In genomic region chr4:16055454-16055853, GRCh38 we compare ENCODE assay signal across 24 cellular contexts. TPM values are rescaled to one million over a fixed set of nuclear protein-coding genes. Genes with fewer than 3 reads are reported as not detected.
A peak's percentile ranks its signal among the peaks of the same experiment; 100 is the strongest.
DNase-seq lines count a peak whose midpoint lies in the region; ATAC-seq and TF ChIP-seq lines count a peak whose summit lies in the region.
"Had no signal": no experiment of that assay in that cellular context is flagged by ENCODE, and none has a peak within 500 bp of the region (broad histone marks: within the 10 kb centered on the region; RNA-seq: fewer than 3 reads in every experiment).

No MANE protein-coding gene starts in this region.

- peaks cover 21% of the 10 kb centered on the region for H3K4me1 Mint-ChIP-seq in GM23338
- peaks cover 44% of the 10 kb centered on the region for H3K4me1 Mint-ChIP-seq in brain
- peaks cover 17 to 22% of the 10 kb centered on the region in 2 donors for H3K4me1 Mint-ChIP-seq in stimulated activated naive B cell treated with anti-CD40 and anti-IgM and Interleukin-4, amounts not matched to agents 10 μg/mL and 1 μg/mL and 100 μg/mL, for 72 hours
- peaks cover 18% of the 10 kb centered on the region for H3K4me1 Mint-ChIP-seq in endothelial cell (ENCODE audit: unreplicated experiment)
- H3K4me1 Mint-ChIP-seq: CD4-positive, alpha-beta memory T cell had no signal

- H3K9me3 ChIP-seq in BLaER1 = no peaks in the 10 kb centered on the region
- H3K9me3 ChIP-seq: Caco-2, Peyer's patch had no signal

- H3K9me3 Mint-ChIP-seq in GM23338 (no peaks in the 10 kb centered on the region), brain (no peaks in the 10 kb centered on the region), endothelial cell (ENCODE audit: unreplicated experiment) (no peaks in the 10 kb centered on the region)
- H3K9me3 Mint-ChIP-seq in stimulated activated naive B cell treated with anti-CD40 and anti-IgM and Interleukin-4, amounts not matched to agents 10 μg/mL and 1 μg/mL and 100 μg/mL, for 72 hours = no peaks in the 10 kb centered on the region
- H3K9me3 Mint-ChIP-seq: CD4-positive, alpha-beta memory T cell had no signal

- no peak for TF ChIP-seq CTCF in GM23338 (conservative IDR thresholded peaks at IDR 0.05; ENCODE audit: low read depth in 2 of 2)
- TF ChIP-seq CTCF in brain (conservative IDR thresholded peaks at IDR 0.05) = no peak
- TF ChIP-seq CTCF in endothelial cell (IDR thresholded peaks at IDR 0.05; ENCODE audit: unreplicated experiment) = no peak

- H3K9me2 ChIP-seq in GM23338 (ENCODE audit: insufficient read depth) = no peaks in the 10 kb centered on the region

- H3K27ac ChIP-seq in BLaER1 (peak overlapping the region; percentile 39), GM23338 (ENCODE audit: low read depth) (no peak overlapping the region)
- H3K27ac ChIP-seq: Peyer's patch, SJCRH30 had no signal

- H3K4me3 Mint-ChIP-seq in GM23338 (no peak overlapping the region), brain (peak overlapping the region in 2 of 5 experiments; percentile 29 to 63), endothelial cell (ENCODE audit: unreplicated experiment) (no peak overlapping the region)
- H3K4me3 Mint-ChIP-seq in stimulated activated naive B cell treated with anti-CD40 and anti-IgM and Interleukin-4, amounts not matched to agents 10 μg/mL and 1 μg/mL and 100 μg/mL, for 72 hours = peak overlapping the region in 1 of 2 donors; percentile 24

- no peaks in the 10 kb centered on the region for H4K20me1 ChIP-seq in BLaER1
- H4K20me1 ChIP-seq in GM23338 (replicated peaks; ENCODE audit: insufficient read depth) = peaks cover 28% of the 10 kb centered on the region

- H3F3A ChIP-seq in GM23338 (replicated peaks; ENCODE audit: low read depth) = no peaks in the 10 kb centered on the region

- H3K27me3 ChIP-seq in BLaER1 (no peaks in the 10 kb centered on the region), GM23338 (ENCODE audit: insufficient read depth) (no peaks in the 10 kb centered on the region)
- H3K27me3 ChIP-seq: Peyer's patch, SJCRH30 had no signal

- H2AFZ ChIP-seq in GM23338 = no peak overlapping the region

- H3K9ac ChIP-seq in BLaER1 = no peak overlapping the region

- H3K27me3 Mint-ChIP-seq in GM23338 (ENCODE audit: insufficient read depth, low read depth, poor library complexity) = no peaks in the 10 kb centered on the region
- H3K27me3 Mint-ChIP-seq in brain = peaks cover 5% of the 10 kb centered on the region
- H3K27me3 Mint-ChIP-seq in stimulated activated naive B cell treated with anti-CD40 and anti-IgM and Interleukin-4, amounts not matched to agents 10 μg/mL and 1 μg/mL and 100 μg/mL, for 72 hours = peaks cover 20 to 34% of the 10 kb centered on the region in 2 donors
- H3K27me3 Mint-ChIP-seq in endothelial cell (ENCODE audit: unreplicated experiment) = peaks cover 2% of the 10 kb centered on the region

- peak overlapping the region; percentile 76 for H3K4me2 ChIP-seq in BLaER1
- no peak overlapping the region for H3K4me2 ChIP-seq in GM23338

- H3K4me3 ChIP-seq in BLaER1 (no peak overlapping the region), GM23338 (no peak overlapping the region)
- H3K4me3 ChIP-seq: Peyer's patch, SJCRH30 had no signal

- peak overlapping the region; percentile 34; the same call in 1 of the 2 replicates for H3K27ac Mint-ChIP-seq in GM23338
- peak overlapping the region; percentile 60 to 97 (median 92) for H3K27ac Mint-ChIP-seq in brain
- no peak overlapping the region for H3K27ac Mint-ChIP-seq in stimulated activated naive B cell treated with anti-CD40 and anti-IgM and Interleukin-4, amounts not matched to agents 10 μg/mL and 1 μg/mL and 100 μg/mL, for 72 hours
- H3K27ac Mint-ChIP-seq in endothelial cell (ENCODE audit: unreplicated experiment) = no peak overlapping the region
- H3K27ac Mint-ChIP-seq: CD4-positive, alpha-beta memory T cell had no signal

- peaks cover 67% of the 10 kb centered on the region for H3K79me2 ChIP-seq in GM23338 (replicated peaks; ENCODE audit: insufficient read depth)

- DNase-seq in GM23338 (ENCODE audit: low spot score) (no peak), endothelial cell (ENCODE audit: low spot score) (no peak), NCI-H526 (lab: John Stamatoyannopoulos, UW) (no peak)
- no peak for DNase-seq in stimulated activated naive B cell treated with anti-CD40 and anti-IgM and Interleukin-4, amounts not matched to agents 10 μg/mL and 1 μg/mL and 100 μg/mL, for 72 hours
- DNase-seq: Caco-2; CD4-positive, alpha-beta memory T cell; DMS 273 treated with DMSO at 0.1 percent for 48 hours; GOT3; HCEC 1CT; KG1; NCI-H1105; NCI-H146; NCI-H2029; NCI-H2227 treated with DMSO at 0.1 percent for 48 hours; NCI-H510A; NCI-H748 treated with DMSO at 0.1 percent for 48 hours; NK-92 treated with Interleukin-12 subunit alpha and Interleukin-12 subunit beta, amount 100 ng/mL, for 24 hours; Peyer's patch; SJCRH30 had no signal

- H3K36me3 ChIP-seq in BLaER1 (no peaks in the 10 kb centered on the region), GM23338 (ENCODE audit: insufficient read depth) (no peaks in the 10 kb centered on the region)
- H3K36me3 ChIP-seq: Peyer's patch, SJCRH30 had no signal

- peaks cover 30% of the 10 kb centered on the region for H3K4me1 ChIP-seq in BLaER1
- H3K4me1 ChIP-seq in GM23338 (ENCODE audit: insufficient read depth) = no peaks in the 10 kb centered on the region; the same call in 1 of the 2 replicates
- H3K4me1 ChIP-seq: Caco-2, Peyer's patch, SJCRH30 had no signal

- H3K36me3 Mint-ChIP-seq in GM23338 (ENCODE audit: low read depth) (peaks cover 17% of the 10 kb centered on the region), brain (no peaks in the 10 kb centered on the region), endothelial cell (ENCODE audit: low read depth, unreplicated experiment) (no peaks in the 10 kb centered on the region)
- no peaks in the 10 kb centered on the region for H3K36me3 Mint-ChIP-seq in stimulated activated naive B cell treated with anti-CD40 and anti-IgM and Interleukin-4, amounts not matched to agents 10 μg/mL and 1 μg/mL and 100 μg/mL, for 72 hours
- H3K36me3 Mint-ChIP-seq: CD4-positive, alpha-beta memory T cell had no signal

- ATAC-seq in GM23338 = no peak
- peak; percentile 45 to 52 for ATAC-seq in stimulated activated naive B cell treated with anti-CD40 and anti-IgM and Interleukin-4, amounts not matched to agents 10 μg/mL and 1 μg/mL and 100 μg/mL, for 72 hours (replicated peaks)
- no peak for ATAC-seq in HG02938 (IDR thresholded peaks at IDR 0.05; ENCODE audit: unreplicated experiment)

TF ChIP-seq in GM23338, 12 proteins besides CTCF, POLR2A, EP300 and RAD21 (continues in another document):
- no peak for TF ChIP-seq ZNF114 (CRISPR knock-in tag; IDR thresholded peaks at IDR 0.05)

RNA-seq across cellular contexts. Expression of gene PROM1, which starts 28.4 kb away (rescaled TPM):
- 66.6 and 70.3 TPM in 2 replicates for total RNA-seq in GM23338 (2014; rRNA removed; shearing (Covaris generic))
- polyA plus RNA-seq in GM23338 (2016; fragmentation: Nextera tagmentation; extraction: Ambion mirVana) (30.6 and 36.6 TPM in 2 replicates), brain (ENCODE audit: insufficient read depth, low read depth, low replicate concordance) (24.9 TPM)
- total RNA-seq in endothelial cell (ENCODE audit: unreplicated experiment) = 12.2 TPM
- total RNA-seq: CD4-positive, alpha-beta memory T cell; OCI-LY7 had no signal
- polyA plus RNA-seq: BJ; CD4-positive, alpha-beta memory T cell had no signal

Comparison
In these comparisons a context has a peak if more than half of its experiments do, and no peak if none do; other contexts are left out.
1. ATAC-seq: peak in stimulated activated naive B cell treated with anti-CD40 and anti-IgM and Interleukin-4, amounts not matched to agents 10 μg/mL and 1 μg/mL and 100 μg/mL, for 72 hours (2 of 2); none in GM23338 (single experiment) and HG02938 (single experiment).
2. H3K27ac Mint-ChIP-seq: peak in GM23338 (single experiment) and brain (5 of 5); none in stimulated activated naive B cell treated with anti-CD40 and anti-IgM and Interleukin-4, amounts not matched to agents 10 μg/mL and 1 μg/mL and 100 μg/mL, for 72 hours (single experiment) and endothelial cell (single experiment).